8 cellular contexts compared by ENCODE assay signal in the genomic region with DNA sequence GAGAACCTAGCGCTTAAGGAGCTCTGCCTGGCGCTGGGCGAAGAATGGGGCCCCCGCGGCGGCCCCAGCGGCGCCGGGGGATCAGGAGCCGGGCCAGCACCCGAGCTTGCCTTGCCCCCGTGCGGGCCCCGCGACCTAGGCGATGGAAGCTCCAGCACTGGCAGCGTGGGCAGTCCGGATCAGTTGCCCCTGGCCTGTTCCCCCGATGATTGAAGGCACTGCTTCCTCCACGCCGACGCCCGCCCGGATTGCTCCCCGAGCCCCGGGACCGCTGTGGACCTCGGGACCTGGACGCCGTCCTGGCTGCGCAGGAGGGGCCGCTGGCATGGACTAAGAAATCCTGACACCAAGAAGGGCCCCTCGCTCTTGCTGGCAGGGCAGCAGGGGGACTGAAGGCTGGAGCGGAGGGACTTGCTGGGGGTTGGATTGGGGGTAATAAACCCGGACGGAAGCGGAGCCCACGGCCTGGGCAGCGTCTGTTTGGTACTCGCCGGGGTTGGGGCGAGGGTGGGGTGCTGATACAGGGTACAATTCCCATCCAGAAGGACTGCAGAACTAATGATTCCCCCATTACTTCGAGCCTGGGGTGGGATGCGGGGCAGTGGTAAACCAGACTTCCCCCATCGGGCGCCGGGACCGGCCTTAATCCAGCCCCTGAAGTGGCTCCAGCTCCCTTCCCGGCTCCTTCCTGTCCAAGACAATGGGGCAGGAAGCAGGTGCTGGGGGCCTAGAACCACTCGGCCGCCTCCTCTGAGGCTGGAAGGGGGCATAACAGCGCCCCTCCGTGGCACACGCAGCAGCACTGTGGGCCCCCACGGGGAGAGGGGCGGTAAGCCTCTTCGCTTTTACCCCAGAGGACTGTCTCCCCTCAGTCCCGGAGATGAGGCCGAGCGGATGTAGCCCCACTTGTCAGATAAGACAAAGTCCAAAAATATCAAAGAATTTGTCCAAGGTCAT. TPM values are rescaled to one million over a fixed set of nuclear protein-coding genes. Genes with fewer than 3 reads are reported as not detected.
DNase-seq lines count a peak whose midpoint lies in the region; ATAC-seq and TF ChIP-seq lines count a peak whose summit lies in the region.

No MANE protein-coding gene starts in this region.

- peak; percentile 56 for DNase-seq in EH (ENCODE audit: low read depth)
- DNase-seq in LoVo (ENCODE audit: low spot score) = peak; percentile 58
- DNase-seq in activated CD8-positive, alpha-beta memory T cell treated with anti-CD3 and anti-CD28 coated beads, Interleukin-2, amount 50 U/mL, for 48 hours = peak; percentile 82
- no peak for DNase-seq in glutamatergic neuron
- peak; percentile 76 for DNase-seq in pulmonary artery endothelial cell (ENCODE audit: low read depth, low spot score)
- no peak for DNase-seq in kidney glomerular epithelial cell (lab: John Stamatoyannopoulos, UW)

- no peak for ATAC-seq in HG02678 (IDR thresholded peaks at IDR 0.05; ENCODE audit: unreplicated experiment)
- no peak for ATAC-seq in GM19023 (IDR thresholded peaks at IDR 0.05; ENCODE audit: unreplicated experiment)

- H3K36me3 Mint-ChIP-seq in glutamatergic neuron (ENCODE audit: unreplicated experiment) = no peaks in the 10 kb centered on the region

- H3K27ac Mint-ChIP-seq in glutamatergic neuron (ENCODE audit: unreplicated experiment) = no peak overlapping the region

- H3K4me1 Mint-ChIP-seq in glutamatergic neuron (ENCODE audit: low read depth, unreplicated experiment) = peaks cover 29% of the 10 kb centered on the region

- H3K4me3 Mint-ChIP-seq in glutamatergic neuron (ENCODE audit: unreplicated experiment) = peak overlapping the region; percentile 74

- TF ChIP-seq CTCF in glutamatergic neuron (IDR thresholded peaks at IDR 0.05; ENCODE audit: partially characterized antibody, unreplicated experiment) = no peak

- H3K9me3 Mint-ChIP-seq in glutamatergic neuron (ENCODE audit: unreplicated experiment) = peaks cover 24% of the 10 kb centered on the region

- H3K27me3 Mint-ChIP-seq in glutamatergic neuron (ENCODE audit: unreplicated experiment) = peaks cover 22% of the 10 kb centered on the region

RNA-seq across cellular contexts. Expression of gene CCDC85B, which starts 1.0 kb away (rescaled TPM):
- 23.6 TPM for total RNA-seq in glutamatergic neuron (ENCODE audit: unreplicated experiment)
- 105 and 129 TPM in 2 replicates for total RNA-seq in pulmonary artery endothelial cell

RNA-seq across cellular contexts. Expression of gene FIBP, which starts 3.2 kb away (rescaled TPM):
- 115 TPM for total RNA-seq in glutamatergic neuron (ENCODE audit: unreplicated experiment)
- total RNA-seq in pulmonary artery endothelial cell = 152 and 229 TPM in 2 replicates

RNA-seq across cellular contexts. Expression of gene FOSL1, which starts 8.7 kb away (rescaled TPM):
- not detected for total RNA-seq in glutamatergic neuron (ENCODE audit: unreplicated experiment)
- total RNA-seq in pulmonary artery endothelial cell = 11.5 and 16.4 TPM in 2 replicates

RNA-seq across cellular contexts. Expression of gene CTSW, which starts 11.8 kb away (rescaled TPM):
- total RNA-seq in glutamatergic neuron (ENCODE audit: unreplicated experiment) = not detected
- 0.07 TPM in 1 of 2 replicates, not detected in the other for total RNA-seq in pulmonary artery endothelial cell

RNA-seq across cellular contexts. Expression of gene EFEMP2, which starts 18.9 kb away (rescaled TPM):
- 16.3 TPM for total RNA-seq in glutamatergic neuron (ENCODE audit: unreplicated experiment)
- 23.9 and 32.8 TPM in 2 replicates for total RNA-seq in pulmonary artery endothelial cell

Comparison
In these comparisons a context has a peak if more than half of its experiments do, and no peak if none do; other contexts are left out.
1. DNase-seq: peak in EH (single experiment), LoVo (single experiment), activated CD8-positive, alpha-beta memory T cell treated with anti-CD3 and anti-CD28 coated beads, Interleukin-2, amount 50 U/mL, for 48 hours (single experiment) and pulmonary artery endothelial cell (single experiment); none in glutamatergic neuron (single experiment) and kidney glomerular epithelial cell (single experiment).
2. RNA of gene FOSL1, which starts 8.7 kb away (total RNA-seq): 11.5 to 16.4 TPM in pulmonary artery endothelial cell; not detected in glutamatergic neuron (single experiment); every median in the first group is over 10 times any median in the second.